In the genomic region with DNA sequence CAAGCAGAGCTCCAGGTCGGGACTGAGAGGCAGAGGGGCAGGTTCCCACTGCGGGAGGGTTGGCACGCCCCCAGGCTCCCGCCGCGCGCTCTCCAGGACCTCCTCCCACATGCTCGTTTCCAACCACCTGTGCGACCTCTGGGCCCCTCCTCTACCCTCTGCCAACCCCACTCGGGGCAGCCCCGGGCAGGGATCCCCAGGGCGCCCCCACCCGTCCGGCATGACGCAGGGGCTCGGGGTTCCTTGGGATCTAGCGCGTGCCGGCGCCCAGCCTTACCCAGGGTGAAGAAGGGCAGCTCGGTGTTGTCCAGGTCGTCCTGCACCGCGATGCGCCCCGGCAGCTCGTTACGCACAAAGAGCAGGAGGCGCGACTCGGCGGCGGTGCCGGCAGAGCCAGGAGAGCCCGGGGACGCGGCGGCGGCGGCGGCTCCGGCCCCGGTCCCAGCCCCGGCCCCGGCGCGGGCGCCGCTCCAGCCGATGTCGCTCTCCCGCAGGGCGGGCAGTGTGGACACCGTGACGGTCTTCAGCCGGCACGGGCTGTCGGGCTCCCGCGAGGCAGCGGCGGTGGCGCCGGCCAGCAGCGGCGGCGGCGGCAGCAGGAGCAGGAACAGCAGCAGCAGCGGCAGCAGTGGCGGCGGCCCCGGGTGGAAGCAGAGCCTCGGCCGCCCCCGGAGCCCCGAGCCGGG, we compare ENCODE assay signal across 9 cellular contexts. TPM values are rescaled to one million over a fixed set of nuclear protein-coding genes. Genes with fewer than 3 reads are reported as not detected.
DNase-seq lines count a peak whose midpoint lies in the region; ATAC-seq and TF ChIP-seq lines count a peak whose summit lies in the region.
"Had no signal": no experiment of that assay in that cellular context is flagged by ENCODE, and none has a peak within 500 bp of the region (broad histone marks: within the 10 kb centered on the region; RNA-seq: fewer than 3 reads in every experiment).

No MANE protein-coding gene starts in this region.

- H3K27ac ChIP-seq in foreskin keratinocyte: no peak overlapping the region
- H3K27ac ChIP-seq: epithelial cell of prostate had no signal

- TF ChIP-seq CTCF in foreskin keratinocyte (conservative IDR thresholded peaks at IDR 0.05) (no peak), omental fat pad (IDR thresholded peaks at IDR 0.05) (no peak)

- peaks cover 83% of the 10 kb centered on the region for H3K27me3 ChIP-seq in foreskin keratinocyte

- peak; percentile 0 for DNase-seq in ELR (ENCODE audit: low read depth)
- DNase-seq in NCI-H345 (lab: John Stamatoyannopoulos, UW): peak; percentile 54
- DNase-seq in foreskin keratinocyte: peak in 1 of 2 donors; percentile 11
- DNase-seq in omental fat pad (ENCODE audit: low spot score): no peak
- DNase-seq in H4 (ENCODE audit: low spot score): no peak
- DNase-seq in NCI-H1048 (lab: John Stamatoyannopoulos, UW): no peak
- DNase-seq in A172 (ENCODE audit: low spot score): no peak

- ATAC-seq in foreskin keratinocyte: peak; percentile 55
- ATAC-seq in omental fat pad (ENCODE audit: low FRiP score): peak; percentile 38
- no peak for ATAC-seq in HG02678 (IDR thresholded peaks at IDR 0.05; ENCODE audit: unreplicated experiment)

- no peaks in the 10 kb centered on the region for H3K4me1 ChIP-seq in foreskin keratinocyte

RNA-seq across cellular contexts. Expression of a gene that starts 0.5 kb away (rescaled TPM):
- 0.35 and 0.41 TPM in 2 replicates for total RNA-seq in foreskin keratinocyte
- polyA plus RNA-seq in foreskin keratinocyte: 0.19 and 0.36 TPM in 2 replicates
- 1 to 10 TPM; 1.1 to 8.4 (median 3.6) TPM for total RNA-seq in omental fat pad
- 2.7 and 6.8 TPM in 2 replicates for total RNA-seq in H4 (2014; rRNA removed; shearing (Covaris generic))
- 8.5 and 10.1 TPM in 2 replicates for total RNA-seq in A172 (2014; rRNA removed; shearing (Covaris generic))

Comparison
In these comparisons a context has a peak if more than half of its experiments do, and no peak if none do; other contexts are left out.
1. DNase-seq: peak in ELR (single experiment) and NCI-H345 (single experiment); none in omental fat pad (single experiment), H4 (single experiment), NCI-H1048 (single experiment) and A172 (single experiment).